2 cellular contexts compared by ENCODE assay signal in the genomic region with DNA sequence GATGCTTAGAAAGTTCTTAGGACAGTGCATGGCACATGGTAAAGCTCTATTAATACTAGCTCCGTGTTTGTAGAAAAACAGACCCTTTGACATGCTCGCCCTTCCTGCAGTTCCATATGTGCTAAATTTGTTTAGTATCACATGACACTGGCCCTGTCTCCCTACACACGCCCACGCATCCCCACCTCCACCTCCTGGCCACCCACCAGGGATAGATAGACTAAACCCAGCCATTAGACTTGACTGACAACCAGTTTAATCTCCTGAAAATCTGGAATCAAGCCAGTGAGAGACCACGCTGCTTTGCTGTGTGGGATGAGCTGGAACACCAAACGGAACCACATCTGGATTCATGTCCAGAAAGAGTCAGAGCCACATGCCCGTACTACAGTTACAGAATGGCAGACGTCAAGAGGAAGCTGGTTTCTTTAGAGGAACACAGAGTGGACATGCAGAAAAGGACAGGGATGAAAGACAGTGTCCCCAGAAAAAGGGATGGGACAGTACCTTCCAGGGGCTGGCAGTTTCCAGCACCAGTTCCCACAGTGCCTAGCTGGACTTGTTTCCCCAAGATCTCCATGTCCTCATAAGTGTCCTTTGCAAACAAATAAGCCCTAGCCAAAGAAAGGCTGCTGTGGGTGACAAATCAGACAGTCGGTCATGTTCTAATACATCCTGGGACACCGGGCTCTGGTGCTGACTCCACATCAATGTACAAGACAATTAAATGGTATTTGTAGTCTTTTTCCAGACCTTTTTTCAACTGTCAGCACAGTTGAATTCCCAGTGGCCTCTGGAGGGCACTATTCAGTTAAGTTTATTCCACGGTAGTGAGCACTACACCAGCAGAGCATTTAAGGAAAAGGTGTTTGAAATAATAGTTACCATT.
TF ChIP-seq lines count a peak whose summit lies in the region.

No MANE protein-coding gene starts in this region.

TF ChIP-seq in WTC11, 78 proteins besides CTCF, POLR2A, EP300 and RAD21:
- no peak for TF ChIP-seq RELA (CRISPR knock-in tag; IDR thresholded peaks at IDR 0.05; ENCODE audit: borderline replicate concordance)
- no peak for TF ChIP-seq SP1 (CRISPR knock-in tag; conservative IDR thresholded peaks at IDR 0.05)
- no peak for TF ChIP-seq TCF7 (CRISPR knock-in tag; IDR thresholded peaks at IDR 0.05; ENCODE audit: low read depth)
- TF ChIP-seq GTF2I (CRISPR knock-in tag; conservative IDR thresholded peaks at IDR 0.05), result no peak
- no peak for TF ChIP-seq CBFB (CRISPR knock-in tag; IDR thresholded peaks at IDR 0.05; ENCODE audit: low read depth)
- TF ChIP-seq, protein P1, sequence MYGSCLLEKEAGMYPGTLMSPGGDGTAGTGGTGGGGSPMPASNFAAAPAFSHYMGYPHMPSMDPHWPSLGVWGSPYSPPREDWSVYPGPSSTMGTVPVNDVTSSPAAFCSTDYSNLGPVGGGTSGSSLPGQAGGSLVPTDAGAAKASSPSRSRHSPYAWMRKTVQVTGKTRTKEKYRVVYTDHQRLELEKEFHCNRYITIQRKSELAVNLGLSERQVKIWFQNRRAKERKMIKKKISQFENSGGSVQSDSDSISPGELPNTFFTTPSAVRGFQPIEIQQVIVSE (CRISPR knock-in tag; IDR thresholded peaks at IDR 0.05; ENCODE audit: borderline replicate concordance), result no peak
- TF ChIP-seq TEAD1 (CRISPR knock-in tag; IDR thresholded peaks at IDR 0.05), result no peak
- TF ChIP-seq, protein P2, sequence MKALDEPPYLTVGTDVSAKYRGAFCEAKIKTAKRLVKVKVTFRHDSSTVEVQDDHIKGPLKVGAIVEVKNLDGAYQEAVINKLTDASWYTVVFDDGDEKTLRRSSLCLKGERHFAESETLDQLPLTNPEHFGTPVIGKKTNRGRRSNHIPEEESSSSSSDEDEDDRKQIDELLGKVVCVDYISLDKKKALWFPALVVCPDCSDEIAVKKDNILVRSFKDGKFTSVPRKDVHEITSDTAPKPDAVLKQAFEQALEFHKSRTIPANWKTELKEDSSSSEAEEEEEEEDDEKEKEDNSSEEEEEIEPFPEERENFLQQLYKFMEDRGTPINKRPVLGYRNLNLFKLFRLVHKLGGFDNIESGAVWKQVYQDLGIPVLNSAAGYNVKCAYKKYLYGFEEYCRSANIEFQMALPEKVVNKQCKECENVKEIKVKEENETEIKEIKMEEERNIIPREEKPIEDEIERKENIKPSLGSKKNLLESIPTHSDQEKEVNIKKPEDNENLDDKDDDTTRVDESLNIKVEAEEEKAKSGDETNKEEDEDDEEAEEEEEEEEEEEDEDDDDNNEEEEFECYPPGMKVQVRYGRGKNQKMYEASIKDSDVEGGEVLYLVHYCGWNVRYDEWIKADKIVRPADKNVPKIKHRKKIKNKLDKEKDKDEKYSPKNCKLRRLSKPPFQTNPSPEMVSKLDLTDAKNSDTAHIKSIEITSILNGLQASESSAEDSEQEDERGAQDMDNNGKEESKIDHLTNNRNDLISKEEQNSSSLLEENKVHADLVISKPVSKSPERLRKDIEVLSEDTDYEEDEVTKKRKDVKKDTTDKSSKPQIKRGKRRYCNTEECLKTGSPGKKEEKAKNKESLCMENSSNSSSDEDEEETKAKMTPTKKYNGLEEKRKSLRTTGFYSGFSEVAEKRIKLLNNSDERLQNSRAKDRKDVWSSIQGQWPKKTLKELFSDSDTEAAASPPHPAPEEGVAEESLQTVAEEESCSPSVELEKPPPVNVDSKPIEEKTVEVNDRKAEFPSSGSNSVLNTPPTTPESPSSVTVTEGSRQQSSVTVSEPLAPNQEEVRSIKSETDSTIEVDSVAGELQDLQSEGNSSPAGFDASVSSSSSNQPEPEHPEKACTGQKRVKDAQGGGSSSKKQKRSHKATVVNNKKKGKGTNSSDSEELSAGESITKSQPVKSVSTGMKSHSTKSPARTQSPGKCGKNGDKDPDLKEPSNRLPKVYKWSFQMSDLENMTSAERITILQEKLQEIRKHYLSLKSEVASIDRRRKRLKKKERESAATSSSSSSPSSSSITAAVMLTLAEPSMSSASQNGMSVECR (CRISPR knock-in tag; IDR thresholded peaks at IDR 0.05; ENCODE audit: borderline replicate concordance), result no peak
- no peak for TF ChIP-seq FOXP1 (CRISPR knock-in tag; IDR thresholded peaks at IDR 0.05; ENCODE audit: borderline replicate concordance)
- TF ChIP-seq, protein P3, sequence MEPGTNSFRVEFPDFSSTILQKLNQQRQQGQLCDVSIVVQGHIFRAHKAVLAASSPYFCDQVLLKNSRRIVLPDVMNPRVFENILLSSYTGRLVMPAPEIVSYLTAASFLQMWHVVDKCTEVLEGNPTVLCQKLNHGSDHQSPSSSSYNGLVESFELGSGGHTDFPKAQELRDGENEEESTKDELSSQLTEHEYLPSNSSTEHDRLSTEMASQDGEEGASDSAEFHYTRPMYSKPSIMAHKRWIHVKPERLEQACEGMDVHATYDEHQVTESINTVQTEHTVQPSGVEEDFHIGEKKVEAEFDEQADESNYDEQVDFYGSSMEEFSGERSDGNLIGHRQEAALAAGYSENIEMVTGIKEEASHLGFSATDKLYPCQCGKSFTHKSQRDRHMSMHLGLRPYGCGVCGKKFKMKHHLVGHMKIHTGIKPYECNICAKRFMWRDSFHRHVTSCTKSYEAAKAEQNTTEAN (CRISPR knock-in tag; IDR thresholded peaks at IDR 0.05), result no peak
- TF ChIP-seq FOXK1 (CRISPR knock-in tag; IDR thresholded peaks at IDR 0.05), result no peak
- no peak for TF ChIP-seq NR1H2 (CRISPR knock-in tag; IDR thresholded peaks at IDR 0.05)
- TF ChIP-seq, protein P4, sequence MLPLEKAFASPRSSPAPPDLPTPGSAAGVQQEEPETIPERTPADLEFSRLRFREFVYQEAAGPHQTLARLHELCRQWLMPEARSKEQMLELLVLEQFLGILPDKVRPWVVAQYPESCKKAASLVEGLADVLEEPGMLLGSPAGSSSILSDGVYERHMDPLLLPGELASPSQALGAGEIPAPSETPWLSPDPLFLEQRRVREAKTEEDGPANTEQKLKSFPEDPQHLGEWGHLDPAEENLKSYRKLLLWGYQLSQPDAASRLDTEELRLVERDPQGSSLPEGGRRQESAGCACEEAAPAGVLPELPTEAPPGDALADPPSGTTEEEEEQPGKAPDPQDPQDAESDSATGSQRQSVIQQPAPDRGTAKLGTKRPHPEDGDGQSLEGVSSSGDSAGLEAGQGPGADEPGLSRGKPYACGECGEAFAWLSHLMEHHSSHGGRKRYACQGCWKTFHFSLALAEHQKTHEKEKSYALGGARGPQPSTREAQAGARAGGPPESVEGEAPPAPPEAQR (CRISPR knock-in tag; IDR thresholded peaks at IDR 0.05), result no peak
- TF ChIP-seq ZNF317 (CRISPR knock-in tag; IDR thresholded peaks at IDR 0.05; ENCODE audit: borderline replicate concordance, low read depth), result no peak
- TF ChIP-seq ATF1 (CRISPR knock-in tag; IDR thresholded peaks at IDR 0.05), result no peak
- TF ChIP-seq RORB (CRISPR knock-in tag; IDR thresholded peaks at IDR 0.05), result no peak
- no peak for TF ChIP-seq ZNF232 (CRISPR knock-in tag; IDR thresholded peaks at IDR 0.05)
- TF ChIP-seq, protein P5, sequence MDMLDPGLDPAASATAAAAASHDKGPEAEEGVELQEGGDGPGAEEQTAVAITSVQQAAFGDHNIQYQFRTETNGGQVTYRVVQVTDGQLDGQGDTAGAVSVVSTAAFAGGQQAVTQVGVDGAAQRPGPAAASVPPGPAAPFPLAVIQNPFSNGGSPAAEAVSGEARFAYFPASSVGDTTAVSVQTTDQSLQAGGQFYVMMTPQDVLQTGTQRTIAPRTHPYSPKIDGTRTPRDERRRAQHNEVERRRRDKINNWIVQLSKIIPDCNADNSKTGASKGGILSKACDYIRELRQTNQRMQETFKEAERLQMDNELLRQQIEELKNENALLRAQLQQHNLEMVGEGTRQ (CRISPR knock-in tag; IDR thresholded peaks at IDR 0.05), result no peak
- TF ChIP-seq TEAD4 (CRISPR knock-in tag; IDR thresholded peaks at IDR 0.05), result no peak

TF ChIP-seq in H1, 55 proteins besides CTCF, POLR2A, EP300 and RAD21:
- TF ChIP-seq GTF2F1 (IDR thresholded peaks at IDR 0.05; ENCODE audit: borderline replicate concordance, low read depth, low read length) (no peak), MAFK (IDR thresholded peaks at IDR 0.05; ENCODE audit: low read depth, low read length) (no peak), CBX8 (IDR thresholded peaks at IDR 0.05; ENCODE audit: borderline replicate concordance, low read depth, low read length) (no peak), TAF7 (optimal IDR thresholded peaks at IDR 0.05; ENCODE audit: borderline replicate concordance, low read depth, low read length) (no peak), GABPA (IDR thresholded peaks at IDR 0.05; ENCODE audit: borderline replicate concordance, insufficient read depth, low read length) (no peak), BACH1 (IDR thresholded peaks at IDR 0.05; ENCODE audit: low read length) (no peak)
- TF ChIP-seq, protein P6, sequence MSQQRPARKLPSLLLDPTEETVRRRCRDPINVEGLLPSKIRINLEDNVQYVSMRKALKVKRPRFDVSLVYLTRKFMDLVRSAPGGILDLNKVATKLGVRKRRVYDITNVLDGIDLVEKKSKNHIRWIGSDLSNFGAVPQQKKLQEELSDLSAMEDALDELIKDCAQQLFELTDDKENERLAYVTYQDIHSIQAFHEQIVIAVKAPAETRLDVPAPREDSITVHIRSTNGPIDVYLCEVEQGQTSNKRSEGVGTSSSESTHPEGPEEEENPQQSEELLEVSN (IDR thresholded peaks at IDR 0.05), result no peak
